In genomic region chr7:77698042-77698625, GRCh38 we compare ENCODE assay signal across 8 cellular contexts. TPM values are rescaled to one million over a fixed set of nuclear protein-coding genes. Genes with fewer than 3 reads are reported as not detected.
DNase-seq lines count a peak whose midpoint lies in the region; ATAC-seq and TF ChIP-seq lines count a peak whose summit lies in the region.

No MANE protein-coding gene starts in this region.

- TF ChIP-seq POLR2A in HCT116 (IDR thresholded peaks at IDR 0.05; ENCODE audit: borderline replicate concordance, extremely low read depth, insufficient read depth, insufficient read length) (no peak), esophagus muscularis mucosa (IDR thresholded peaks at IDR 0.05; ENCODE audit: low read depth) (no peak)

- ATAC-seq in HCT116 = no peak
- ATAC-seq in RWPE2 (ENCODE audit: low read depth) = no peak
- no peak for ATAC-seq in GM21367 (IDR thresholded peaks at IDR 0.05; ENCODE audit: unreplicated experiment)

- no peaks in the 10 kb centered on the region for H4K20me1 ChIP-seq in HCT116 (ENCODE audit: insufficient read depth)

- H3K9me3 ChIP-seq in HCT116 (ENCODE audit: control insufficient read depth in 1 of 2, insufficient read depth in 1 of 2, low read depth in 1 of 2, low read length in 2 of 2) = no peaks in the 10 kb centered on the region
- no peaks in the 10 kb centered on the region for H3K9me3 ChIP-seq in RWPE2 (ENCODE audit: severe bottlenecking)
- H3K9me3 ChIP-seq in esophagus muscularis mucosa = no peaks in the 10 kb centered on the region

- H3K79me2 ChIP-seq in HCT116 (ENCODE audit: insufficient read depth, low read length) = peaks cover 92% of the 10 kb centered on the region

- CTCF ChIA-PET in HCT116 (lab: Charles Lee) = interaction anchor here (0.8 to 1.1 kb wide), 2 partner anchors 40 to 47 kb away, joined by 3 read pairs; no protein-coding TSS in a partner anchor

- intact Hi-C loops in HCT116 (cut with micrococcal nuclease) = no loop called here
- intact Hi-C loops in esophagus muscularis mucosa (cut with DNase I) = loop anchor here (5.0 kb wide), 1 partner anchor 59 kb away; no protein-coding TSS in a partner anchor

- 0 out of 2 replicates have a peak overlapping the region, but pooled peaks have one; percentile 95 for H3K9ac ChIP-seq in HCT116 (ENCODE audit: low read length)

- no TSS peak for BruUV-seq in HCT116 (replicated peaks; lab: Mats Ljungman, UMichigan)

- TF ChIP-seq RAD21 in HCT116 (IDR thresholded peaks at IDR 0.05; ENCODE audit: low read depth) = no peak

- H3K36me3 ChIP-seq in HCT116 (ENCODE audit: control insufficient read depth in 1 of 2, insufficient read depth in 2 of 2, low read length in 2 of 2) (no peaks in the 10 kb centered on the region), RWPE2 (ENCODE audit: low read depth) (peaks cover 5% of the 10 kb centered on the region; the same call in 1 of the 2 replicates), esophagus muscularis mucosa (no peaks in the 10 kb centered on the region)

- no peak overlapping the region for H2AFZ ChIP-seq in HCT116 (ENCODE audit: low read depth, low read length, poor library complexity, severe bottlenecking)

- TF ChIP-seq EP300 in esophagus muscularis mucosa (IDR thresholded peaks at IDR 0.05) = no peak

- RAD21 ChIA-PET in HCT116 (lab: Charles Lee; ENCODE audit: low non-redundant PET in 1 of 2, low total read pairs in 2 of 2, uncharacterized antibody in 2 of 2, unreplicated experiment in 2 of 2) = no interaction called here

- H3K4me2 ChIP-seq in HCT116 (ENCODE audit: low read length) = peak overlapping the region; percentile 96

- POLR2A ChIA-PET in HCT116 (lab: Charles Lee) = no interaction called here

- no peaks in the 10 kb centered on the region for H3K9me2 ChIP-seq in HCT116 (ENCODE audit: insufficient read depth)

- H3K27ac ChIP-seq in HCT116 (ENCODE audit: low read depth, low read length) (no peak overlapping the region), RWPE2 (ENCODE audit: poor library complexity, severe bottlenecking) (peak overlapping the region; percentile 68), esophagus muscularis mucosa (replicated peaks in 1 of 4) (peak overlapping the region; percentile 96 to 99 (median 96))

- peaks cover 5 to 17% of the 10 kb centered on the region in 2 experiments; a peak in 2 of 4 replicates for H3K4me1 ChIP-seq in HCT116 (ENCODE audit: control insufficient read depth in 1 of 2, insufficient read depth in 2 of 2, low read length in 2 of 2)
- peaks cover 17% of the 10 kb centered on the region for H3K4me1 ChIP-seq in RWPE2 (ENCODE audit: insufficient read depth, poor library complexity, severe bottlenecking)
- H3K4me1 ChIP-seq in esophagus muscularis mucosa = peaks cover 38 to 77% (median 72%) of the 10 kb centered on the region in 4 donors

- H3K4me3 ChIP-seq in HCT116 (replicated peaks in 1 of 2; ENCODE audit: low read depth in 1 of 2, low read length in 2 of 2) (peak overlapping the region; percentile 94 to 97), RWPE2 (ENCODE audit: severe bottlenecking) (peak overlapping the region; percentile 93), esophagus muscularis mucosa (peak overlapping the region; percentile 81 to 99 (median 86)), skeletal muscle cell (ENCODE audit: low read depth, low read length) (peak overlapping the region; percentile 97)

- DNase-seq in HCT116 (ENCODE audit: low read depth, low spot score) (no peak), RWPE2 (ENCODE audit: low spot score) (no peak), esophagus muscularis mucosa (ENCODE audit: extremely low spot score) (no peak), skeletal muscle cell (ENCODE audit: low read depth) (no peak), ureter (ENCODE audit: low spot score) (no peak), NCI-H345 (lab: John Stamatoyannopoulos, UW) (no peak), NCI-H524 treated with DMSO at 0.1 percent for 48 hours (lab: John Stamatoyannopoulos, UW) (no peak)

- TF ChIP-seq CTCF in HCT116 (IDR thresholded peaks at IDR 0.05 in 2 of 3, conservative IDR thresholded peaks at IDR 0.05 in 1 of 3; ENCODE audit: borderline replicate concordance in 1 of 3, insufficient read depth in 1 of 3, low read depth in 2 of 3, low read length in 2 of 3) = no peak
- no peak for TF ChIP-seq CTCF in RWPE2 (IDR thresholded peaks at IDR 0.05; ENCODE audit: poor library complexity, severe bottlenecking)
- TF ChIP-seq CTCF in esophagus muscularis mucosa (IDR thresholded peaks at IDR 0.05) = no peak

- H3K27me3 ChIP-seq in HCT116 (ENCODE audit: insufficient read depth, low read length) (no peaks in the 10 kb centered on the region), RWPE2 (ENCODE audit: insufficient read depth, poor library complexity, severe bottlenecking) (no peaks in the 10 kb centered on the region), esophagus muscularis mucosa (no peaks in the 10 kb centered on the region)

TF ChIP-seq in HCT116, 20 proteins besides CTCF, POLR2A, EP300 and RAD21:
- TF ChIP-seq JUND (IDR thresholded peaks at IDR 0.05) (no peak), SIN3A (IDR thresholded peaks at IDR 0.05; ENCODE audit: low read depth) (0 out of 2 replicates have a peak, but pooled peaks have one; percentile 12)

RNA-seq across cellular contexts. Expression of gene RSBN1L, which starts 1.9 kb away (rescaled TPM):
- total RNA-seq in HCT116 (2021; ENCODE audit: unreplicated experiment) (15.5 TPM), esophagus muscularis mucosa (10 to 100 TPM; 17.0 to 36.5 (median 25.9) TPM), ureter (27.7 TPM)
- polyA plus RNA-seq in HCT116 (2012) = 5.6 and 7.8 TPM in 2 replicates
